ENCODE assay signal across 8 cellular contexts in genomic region chr14:65229431-65230286, GRCh38.
A peak's percentile ranks its signal among the peaks of the same experiment; 100 is the strongest.
DNase-seq lines count a peak whose midpoint lies in the region; ATAC-seq and TF ChIP-seq lines count a peak whose summit lies in the region.

No MANE protein-coding gene starts in this region.

- H3K4me1 Mint-ChIP-seq in activated naive CD4-positive, alpha-beta T cell treated with anti-CD3 and anti-CD28 coated beads, Interleukin-2, amount 50 U/mL, for 24 hours = peaks cover 58% of the 10 kb centered on the region

- no peaks in the 10 kb centered on the region for H3K27me3 Mint-ChIP-seq in activated naive CD4-positive, alpha-beta T cell treated with anti-CD3 and anti-CD28 coated beads, Interleukin-2, amount 50 U/mL, for 24 hours

- ATAC-seq in HG03432 (IDR thresholded peaks at IDR 0.05; ENCODE audit: unreplicated experiment) = no peak
- ATAC-seq in GM21619 (IDR thresholded peaks at IDR 0.05; ENCODE audit: unreplicated experiment) = no peak

- H3K4me3 Mint-ChIP-seq in activated naive CD4-positive, alpha-beta T cell treated with anti-CD3 and anti-CD28 coated beads, Interleukin-2, amount 50 U/mL, for 24 hours = peak overlapping the region; percentile 87

- H3K9me3 Mint-ChIP-seq in activated naive CD4-positive, alpha-beta T cell treated with anti-CD3 and anti-CD28 coated beads, Interleukin-2, amount 50 U/mL, for 24 hours = no peaks in the 10 kb centered on the region

- TF ChIP-seq POLR2A in GM19193 (IDR thresholded peaks at IDR 0.05; ENCODE audit: extremely low read depth, insufficient read depth, insufficient read length) = peak; percentile 57

- peak overlapping the region; percentile 95 for H3K27ac Mint-ChIP-seq in activated naive CD4-positive, alpha-beta T cell treated with anti-CD3 and anti-CD28 coated beads, Interleukin-2, amount 50 U/mL, for 24 hours

- H3K36me3 Mint-ChIP-seq in activated naive CD4-positive, alpha-beta T cell treated with anti-CD3 and anti-CD28 coated beads, Interleukin-2, amount 50 U/mL, for 24 hours = no peaks in the 10 kb centered on the region

- peak; percentile 86 for DNase-seq in NCI-H69 (lab: John Stamatoyannopoulos, UW)
- DNase-seq in glomerular visceral epithelial cell (ENCODE audit: extremely low spot score) = peak; percentile 62
- peak in 45 of 56 donors; percentile 11 to 79 (median 45) for DNase-seq in nucleus accumbens (lab: John Stamatoyannopoulos, UW)
- DNase-seq in amniotic stem cell (lab: John Stamatoyannopoulos, UW) = no peak
